Comparison of ENCODE assay signal across 18 cellular contexts in the genomic region with DNA sequence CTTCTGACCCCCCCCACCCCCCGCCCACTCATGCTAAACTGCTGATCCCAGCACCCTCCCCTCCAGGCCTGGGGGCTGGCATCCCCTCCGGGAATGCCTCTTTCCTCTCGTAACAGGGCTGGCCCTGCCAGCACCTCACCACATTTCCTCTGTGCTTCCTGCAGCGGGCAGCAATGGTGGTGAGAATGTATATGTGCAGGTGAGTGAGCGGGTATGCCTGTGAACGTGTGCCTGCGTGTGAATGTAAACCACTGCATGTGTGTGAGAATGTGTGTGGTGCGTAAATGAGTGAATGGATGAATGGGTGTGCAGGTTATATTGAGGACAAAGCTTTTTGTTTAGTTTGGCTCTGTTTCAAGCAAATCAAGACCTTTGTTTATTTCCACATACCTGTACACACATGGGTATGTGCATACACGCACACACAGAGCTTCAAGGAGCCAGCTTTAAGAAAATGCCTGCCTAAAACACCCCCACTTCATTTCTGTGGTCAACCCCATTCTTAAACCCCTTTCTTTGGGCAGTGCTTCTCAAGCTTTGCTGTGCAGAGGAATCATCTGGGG.
"Had no signal": no experiment of that assay in that cellular context is flagged by ENCODE, and none has a peak within 500 bp of the region (broad histone marks: within the 10 kb centered on the region; RNA-seq: fewer than 3 reads in every experiment).

No MANE protein-coding gene starts in this region.

- H3K4me1 ChIP-seq: ascending aorta, left lung, stomach had no signal

- H3K27ac Mint-ChIP-seq: activated naive CD4-positive, alpha-beta T cell treated with anti-CD3 and anti-CD28 coated beads, Interleukin-2, amount 10 ng/mL, durations not matched to agents 7 days and 5 days; activated T-helper 2 cell treated with anti-CD3 and anti-CD28 coated beads, Interferon-gamma antibody, Interleukin-2, Interleukin-4, amounts not matched to agents 10 μg/mL and 5 μg/mL and 100 μg/mL, durations not matched to agents 14 hours and 24 hours and 36 hours; progenitor cell of endocrine pancreas had no signal

- H3K27ac ChIP-seq: ascending aorta, coronary artery, left lung, stomach, vagina had no signal

- H3K36me3 ChIP-seq: ascending aorta, left lung, stomach, vagina had no signal

- DNase-seq: activated CD4-positive, alpha-beta T cell treated with anti-CD3 and anti-CD28 coated beads, Interleukin-2, amount 50 U/mL, for 4 hours; activated CD4-positive, CD25-positive, alpha-beta regulatory T cell treated with anti-CD3 and anti-CD28 coated beads, Interleukin-2, amount 50 U/mL, for 72 hours; activated naive CD4-positive, alpha-beta T cell treated with anti-CD3 and anti-CD28 coated beads, Interleukin-2, amount 10 ng/mL, durations not matched to agents 7 days and 5 days; activated T-cell treated with anti-CD3 and anti-CD28 coated beads for 4 hours; erythroblast; head of caudate nucleus; kidney; left lung; mammary epithelial cell; stimulated activated CD4-positive, alpha-beta T cell treated with anti-CD3 and anti-CD28 coated beads, Interleukin-12 subunit alpha, Interleukin-12 subunit beta, amount 100 ng/mL, for 4 hours; stimulated activated CD4-positive, alpha-beta T cell treated with anti-CD3 and anti-CD28 coated beads, Interleukin-2, amount 100 ng/mL, for 24 hours; stomach; trophoblast cell had no signal

- H3K27me3 ChIP-seq: ascending aorta, left lung, stomach, vagina had no signal

- H3K27me3 Mint-ChIP-seq: progenitor cell of endocrine pancreas had no signal

- ATAC-seq: left lung had no signal

- H3K4me3 Mint-ChIP-seq: activated naive CD4-positive, alpha-beta T cell treated with anti-CD3 and anti-CD28 coated beads, Interleukin-2, amount 10 ng/mL, durations not matched to agents 7 days and 5 days had no signal

- H3K4me3 ChIP-seq: ascending aorta, coronary artery, left lung, stomach, vagina had no signal

- H3K9me3 ChIP-seq: vagina had no signal

- H3K36me3 Mint-ChIP-seq: activated naive CD4-positive, alpha-beta T cell treated with anti-CD3 and anti-CD28 coated beads, Interleukin-2, amount 10 ng/mL, durations not matched to agents 7 days and 5 days had no signal
